Comparison of ENCODE assay signal across 1 cellular context in the genomic region with DNA sequence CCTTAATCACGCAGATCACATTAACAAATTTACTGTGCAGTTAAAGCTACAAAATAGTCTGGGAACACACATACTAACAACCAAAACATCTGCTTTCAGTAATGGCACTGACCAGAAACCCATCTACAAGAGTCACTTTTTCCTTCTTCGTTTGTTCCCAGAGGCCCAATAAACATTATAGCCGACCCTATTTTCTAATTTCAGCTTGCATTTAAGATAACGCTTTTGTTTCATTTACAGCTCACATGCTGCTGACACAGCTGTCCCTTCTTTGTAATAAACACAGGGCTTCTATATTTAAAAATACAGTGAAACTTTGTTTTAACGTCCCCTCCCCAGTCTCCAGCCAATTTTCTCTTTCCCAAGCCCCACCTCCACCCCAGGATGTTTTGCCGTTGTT.
A peak's percentile ranks its signal among the peaks of the same experiment; 100 is the strongest.
TF ChIP-seq lines count a peak whose summit lies in the region.

No MANE protein-coding gene starts in this region.

TF ChIP-seq in HEK293, 187 proteins besides CTCF, POLR2A, EP300 and RAD21 (continued from another document and continues in another):
- TF ChIP-seq, protein P1, sequence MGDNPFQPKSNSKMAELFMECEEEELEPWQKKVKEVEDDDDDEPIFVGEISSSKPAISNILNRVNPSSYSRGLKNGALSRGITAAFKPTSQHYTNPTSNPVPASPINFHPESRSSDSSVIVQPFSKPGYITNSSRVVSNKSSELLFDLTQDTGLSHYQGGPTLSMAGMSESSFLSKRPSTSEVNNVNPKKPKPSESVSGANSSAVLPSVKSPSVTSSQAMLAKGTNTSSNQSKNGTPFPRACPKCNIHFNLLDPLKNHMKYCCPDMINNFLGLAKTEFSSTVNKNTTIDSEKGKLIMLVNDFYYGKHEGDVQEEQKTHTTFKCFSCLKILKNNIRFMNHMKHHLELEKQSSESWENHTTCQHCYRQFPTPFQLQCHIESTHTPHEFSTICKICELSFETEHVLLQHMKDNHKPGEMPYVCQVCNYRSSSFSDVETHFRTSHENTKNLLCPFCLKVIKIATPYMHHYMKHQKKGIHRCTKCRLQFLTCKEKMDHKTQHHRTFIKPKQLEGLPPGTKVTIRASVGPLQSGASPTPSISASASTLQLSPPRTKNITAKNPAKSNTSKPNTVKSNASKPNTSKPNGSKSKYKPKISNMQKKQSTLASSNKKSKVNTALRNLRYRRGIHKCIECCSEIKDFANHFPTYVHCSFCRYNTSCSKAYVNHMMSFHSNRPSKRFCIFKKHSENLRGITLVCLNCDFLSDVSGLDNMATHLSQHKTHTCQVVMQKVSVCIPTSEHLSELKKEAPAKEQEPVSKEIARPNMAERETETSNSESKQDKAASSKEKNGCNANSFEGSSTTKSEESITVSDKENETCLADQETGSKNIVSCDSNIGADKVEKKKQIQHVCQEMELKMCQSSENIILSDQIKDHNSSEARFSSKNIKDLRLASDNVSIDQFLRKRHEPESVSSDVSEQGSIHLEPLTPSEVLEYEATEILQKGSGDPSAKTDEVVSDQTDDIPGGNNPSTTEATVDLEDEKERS (tag by site-specific recombination; IDR thresholded peaks at IDR 0.05), result no peak
- no peak for TF ChIP-seq ZNF155 (tag by site-specific recombination; IDR thresholded peaks at IDR 0.05)
- no peak for TF ChIP-seq HIC1 (tag by site-specific recombination; IDR thresholded peaks at IDR 0.05)
- no peak for TF ChIP-seq ZNF239 (tag by site-specific recombination; IDR thresholded peaks at IDR 0.05)
- no peak for TF ChIP-seq ZNF175 (tag by site-specific recombination; IDR thresholded peaks at IDR 0.05)
- TF ChIP-seq ZNF2 (tag by site-specific recombination; IDR thresholded peaks at IDR 0.05), result no peak
- TF ChIP-seq, protein P2, sequence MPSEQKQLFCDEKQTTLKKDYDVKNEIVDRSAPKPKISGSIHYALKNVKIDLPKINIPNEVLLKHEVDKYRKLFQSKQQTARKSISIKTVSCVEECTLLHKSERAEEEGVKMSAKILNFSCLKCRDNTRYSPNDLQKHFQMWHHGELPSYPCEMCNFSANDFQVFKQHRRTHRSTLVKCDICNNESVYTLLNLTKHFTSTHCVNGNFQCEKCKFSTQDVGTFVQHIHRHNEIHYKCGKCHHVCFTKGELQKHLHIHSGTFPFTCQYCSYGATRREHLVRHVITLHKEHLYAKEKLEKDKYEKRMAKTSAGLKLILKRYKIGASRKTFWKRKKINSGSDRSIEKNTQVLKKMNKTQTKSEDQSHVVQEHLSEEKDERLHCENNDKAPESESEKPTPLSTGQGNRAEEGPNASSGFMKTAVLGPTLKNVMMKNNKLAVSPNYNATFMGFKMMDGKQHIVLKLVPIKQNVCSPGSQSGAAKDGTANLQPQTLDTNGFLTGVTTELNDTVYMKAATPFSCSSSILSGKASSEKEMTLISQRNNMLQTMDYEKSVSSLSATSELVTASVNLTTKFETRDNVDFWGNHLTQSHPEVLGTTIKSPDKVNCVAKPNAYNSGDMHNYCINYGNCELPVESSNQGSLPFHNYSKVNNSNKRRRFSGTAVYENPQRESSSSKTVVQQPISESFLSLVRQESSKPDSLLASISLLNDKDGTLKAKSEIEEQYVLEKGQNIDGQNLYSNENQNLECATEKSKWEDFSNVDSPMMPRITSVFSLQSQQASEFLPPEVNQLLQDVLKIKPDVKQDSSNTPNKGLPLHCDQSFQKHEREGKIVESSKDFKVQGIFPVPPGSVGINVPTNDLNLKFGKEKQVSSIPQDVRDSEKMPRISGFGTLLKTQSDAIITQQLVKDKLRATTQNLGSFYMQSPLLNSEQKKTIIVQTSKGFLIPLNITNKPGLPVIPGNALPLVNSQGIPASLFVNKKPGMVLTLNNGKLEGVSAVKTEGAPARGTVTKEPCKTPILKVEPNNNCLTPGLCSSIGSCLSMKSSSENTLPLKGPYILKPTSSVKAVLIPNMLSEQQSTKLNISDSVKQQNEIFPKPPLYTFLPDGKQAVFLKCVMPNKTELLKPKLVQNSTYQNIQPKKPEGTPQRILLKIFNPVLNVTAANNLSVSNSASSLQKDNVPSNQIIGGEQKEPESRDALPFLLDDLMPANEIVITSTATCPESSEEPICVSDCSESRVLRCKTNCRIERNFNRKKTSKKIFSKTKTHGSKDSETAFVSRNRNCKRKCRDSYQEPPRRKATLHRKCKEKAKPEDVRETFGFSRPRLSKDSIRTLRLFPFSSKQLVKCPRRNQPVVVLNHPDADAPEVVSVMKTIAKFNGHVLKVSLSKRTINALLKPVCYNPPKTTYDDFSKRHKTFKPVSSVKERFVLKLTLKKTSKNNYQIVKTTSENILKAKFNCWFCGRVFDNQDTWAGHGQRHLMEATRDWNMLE (tag by site-specific recombination; conservative IDR thresholded peaks at IDR 0.05; ENCODE audit: low read depth), result no peak
- no peak for TF ChIP-seq GFI1B (tag by site-specific recombination; IDR thresholded peaks at IDR 0.05)
- TF ChIP-seq ZBTB20 (tag by site-specific recombination; IDR thresholded peaks at IDR 0.05), result no peak
- no peak for TF ChIP-seq ZFP41 (tag by site-specific recombination; IDR thresholded peaks at IDR 0.05; ENCODE audit: borderline replicate concordance)
- TF ChIP-seq, protein P3, sequence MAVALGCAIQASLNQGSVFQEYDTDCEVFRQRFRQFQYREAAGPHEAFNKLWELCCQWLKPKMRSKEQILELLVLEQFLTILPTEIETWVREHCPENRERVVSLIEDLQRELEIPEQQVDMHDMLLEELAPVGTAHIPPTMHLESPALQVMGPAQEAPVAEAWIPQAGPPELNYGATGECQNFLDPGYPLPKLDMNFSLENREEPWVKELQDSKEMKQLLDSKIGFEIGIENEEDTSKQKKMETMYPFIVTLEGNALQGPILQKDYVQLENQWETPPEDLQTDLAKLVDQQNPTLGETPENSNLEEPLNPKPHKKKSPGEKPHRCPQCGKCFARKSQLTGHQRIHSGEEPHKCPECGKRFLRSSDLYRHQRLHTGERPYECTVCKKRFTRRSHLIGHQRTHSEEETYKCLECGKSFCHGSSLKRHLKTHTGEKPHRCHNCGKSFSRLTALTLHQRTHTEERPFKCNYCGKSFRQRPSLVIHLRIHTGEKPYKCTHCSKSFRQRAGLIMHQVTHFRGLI (tag by site-specific recombination; IDR thresholded peaks at IDR 0.05), result no peak
- TF ChIP-seq, protein P4, sequence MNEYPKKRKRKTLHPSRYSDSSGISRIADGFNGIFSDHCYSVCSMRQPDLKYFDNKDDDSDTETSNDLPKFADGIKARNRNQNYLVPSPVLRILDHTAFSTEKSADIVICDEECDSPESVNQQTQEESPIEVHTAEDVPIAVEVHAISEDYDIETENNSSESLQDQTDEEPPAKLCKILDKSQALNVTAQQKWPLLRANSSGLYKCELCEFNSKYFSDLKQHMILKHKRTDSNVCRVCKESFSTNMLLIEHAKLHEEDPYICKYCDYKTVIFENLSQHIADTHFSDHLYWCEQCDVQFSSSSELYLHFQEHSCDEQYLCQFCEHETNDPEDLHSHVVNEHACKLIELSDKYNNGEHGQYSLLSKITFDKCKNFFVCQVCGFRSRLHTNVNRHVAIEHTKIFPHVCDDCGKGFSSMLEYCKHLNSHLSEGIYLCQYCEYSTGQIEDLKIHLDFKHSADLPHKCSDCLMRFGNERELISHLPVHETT (tag by site-specific recombination; IDR thresholded peaks at IDR 0.05), result no peak
- no peak for TF ChIP-seq YY2 (tag by site-specific recombination; IDR thresholded peaks at IDR 0.05)
- TF ChIP-seq GLIS1 (tag by site-specific recombination; IDR thresholded peaks at IDR 0.05), result no peak
- TF ChIP-seq, protein P5, sequence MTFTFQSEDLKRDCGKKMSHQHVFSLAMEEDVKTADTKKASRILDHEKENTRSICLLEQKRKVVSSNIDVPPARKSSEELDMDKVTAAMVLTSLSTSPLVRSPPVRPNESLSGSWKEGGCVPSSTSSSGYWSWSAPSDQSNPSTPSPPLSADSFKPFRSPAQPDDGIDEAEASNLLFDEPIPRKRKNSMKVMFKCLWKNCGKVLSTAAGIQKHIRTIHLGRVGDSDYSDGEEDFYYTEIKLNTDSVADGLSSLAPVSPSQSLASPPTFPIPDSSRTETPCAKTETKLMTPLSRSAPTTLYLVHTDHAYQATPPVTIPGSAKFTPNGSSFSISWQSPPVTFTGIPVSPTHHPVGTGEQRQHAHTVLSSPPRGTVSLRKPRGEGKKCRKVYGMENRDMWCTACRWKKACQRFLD (tag by site-specific recombination; IDR thresholded peaks at IDR 0.05), result no peak
- peak; percentile 4; the same call in 1 of the 2 replicates for TF ChIP-seq PRDM1 (tag by site-specific recombination; IDR thresholded peaks at IDR 0.05)
- no peak for TF ChIP-seq ZNF76 (tag by site-specific recombination; IDR thresholded peaks at IDR 0.05; ENCODE audit: borderline replicate concordance, low read depth)
- TF ChIP-seq ZNF354C (tag by site-specific recombination; IDR thresholded peaks at IDR 0.05; ENCODE audit: borderline replicate concordance, low read depth), result no peak
- no peak for TF ChIP-seq TRIM28 (IDR thresholded peaks at IDR 0.05; ENCODE audit: borderline replicate concordance, low read length)
- TF ChIP-seq ZNF768 (tag by site-specific recombination; IDR thresholded peaks at IDR 0.05), result no peak
- no peak for TF ChIP-seq SP3 (tag by site-specific recombination; IDR thresholded peaks at IDR 0.05)
- no peak for TF ChIP-seq ZNF248 (tag by site-specific recombination; IDR thresholded peaks at IDR 0.05)
- TF ChIP-seq ZNF302 (tag by site-specific recombination; IDR thresholded peaks at IDR 0.05; ENCODE audit: low read depth), result no peak
- no peak for TF ChIP-seq ZNF555 (tag by site-specific recombination; conservative IDR thresholded peaks at IDR 0.05)
- TF ChIP-seq ZNF121 (tag by site-specific recombination; IDR thresholded peaks at IDR 0.05), result no peak
- no peak for TF ChIP-seq ZNF792 (tag by site-specific recombination; IDR thresholded peaks at IDR 0.05)
- TF ChIP-seq PATZ1 (tag by site-specific recombination; IDR thresholded peaks at IDR 0.05), result no peak
- TF ChIP-seq ZNF366 (tag by site-specific recombination; conservative IDR thresholded peaks at IDR 0.05), result no peak
- TF ChIP-seq ZNF677 (tag by site-specific recombination; IDR thresholded peaks at IDR 0.05), result no peak
- TF ChIP-seq SP2 (tag by site-specific recombination; IDR thresholded peaks at IDR 0.05), result no peak
- no peak for TF ChIP-seq ZNF114 (tag by site-specific recombination; IDR thresholded peaks at IDR 0.05)
- TF ChIP-seq PRDM4 (tag by site-specific recombination; IDR thresholded peaks at IDR 0.05), result peak; percentile 20; the same call in 1 of the 2 replicates
- TF ChIP-seq ZNF132 (tag by site-specific recombination; IDR thresholded peaks at IDR 0.05; ENCODE audit: borderline replicate concordance), result no peak
- TF ChIP-seq ZNF548 (tag by site-specific recombination; IDR thresholded peaks at IDR 0.05), result no peak
- no peak for TF ChIP-seq ZBTB8A (tag by site-specific recombination; IDR thresholded peaks at IDR 0.05)
- TF ChIP-seq GLI4 (tag by site-specific recombination; IDR thresholded peaks at IDR 0.05), result no peak
- TF ChIP-seq, protein P6, sequence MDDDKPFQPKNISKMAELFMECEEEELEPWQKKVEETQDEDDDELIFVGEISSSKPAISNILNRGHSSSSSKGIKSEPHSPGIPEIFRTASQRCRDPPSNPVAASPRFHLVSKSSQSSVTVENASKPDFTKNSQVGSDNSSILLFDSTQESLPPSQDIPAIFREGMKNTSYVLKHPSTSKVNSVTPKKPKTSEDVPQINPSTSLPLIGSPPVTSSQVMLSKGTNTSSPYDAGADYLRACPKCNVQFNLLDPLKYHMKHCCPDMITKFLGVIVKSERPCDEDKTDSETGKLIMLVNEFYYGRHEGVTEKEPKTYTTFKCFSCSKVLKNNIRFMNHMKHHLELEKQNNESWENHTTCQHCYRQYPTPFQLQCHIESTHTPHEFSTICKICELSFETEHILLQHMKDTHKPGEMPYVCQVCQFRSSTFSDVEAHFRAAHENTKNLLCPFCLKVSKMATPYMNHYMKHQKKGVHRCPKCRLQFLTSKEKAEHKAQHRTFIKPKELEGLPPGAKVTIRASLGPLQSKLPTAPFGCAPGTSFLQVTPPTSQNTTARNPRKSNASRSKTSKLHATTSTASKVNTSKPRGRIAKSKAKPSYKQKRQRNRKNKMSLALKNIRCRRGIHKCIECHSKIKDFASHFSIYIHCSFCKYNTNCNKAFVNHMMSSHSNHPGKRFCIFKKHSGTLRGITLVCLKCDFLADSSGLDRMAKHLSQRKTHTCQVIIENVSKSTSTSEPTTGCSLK (tag by site-specific recombination; IDR thresholded peaks at IDR 0.05), result no peak
